In genomic region chr17:56786989-56787482, GRCh38 we compare ENCODE assay signal across 8 cellular contexts. TPM values are rescaled to one million over a fixed set of nuclear protein-coding genes. Genes with fewer than 3 reads are reported as not detected.
DNase-seq lines count a peak whose midpoint lies in the region; ATAC-seq and TF ChIP-seq lines count a peak whose summit lies in the region.

No MANE protein-coding gene starts in this region.

- CTCF ChIA-PET in activated CD8-positive, alpha-beta T cell treated with anti-CD3 and anti-CD28 coated beads for 36 hours (lab: Charles Lee) = interaction anchor here (0.6 to 5.1 kb wide), 3 partner anchors 32 to 800 kb away, joined by 3 to 20 read pairs (median 12); no protein-coding TSS in a partner anchor

- H3K27ac Mint-ChIP-seq in activated CD8-positive, alpha-beta T cell treated with anti-CD3 and anti-CD28 coated beads for 36 hours = peak overlapping the region; percentile 95

- H3K27ac ChIP-seq in MM.1S (ENCODE audit: low read length) = peak overlapping the region; percentile 56

- H3K36me3 ChIP-seq in MM.1S (replicated peaks; ENCODE audit: insufficient read depth, low read length) = no peaks in the 10 kb centered on the region

- H3K4me3 ChIP-seq in MM.1S (ENCODE audit: low read length) = no peak overlapping the region
- H3K4me3 ChIP-seq in foreskin fibroblast (ENCODE audit: low read depth in 1 of 2, low read length in 2 of 2) = no peak overlapping the region

- DNase-seq in GDM1 (lab: John Stamatoyannopoulos, UW) (peak; percentile 84), HCEC 1CT (peak; percentile 98), MM.1S (peak; percentile 80), foreskin fibroblast (peak; percentile 73 to 84), SK-N-DZ (ENCODE audit: low spot score) (no peak), middle frontal gyrus (ENCODE audit: extremely low spot score, low spot score) (no peak)
- peak; percentile 87 for DNase-seq in activated CD8-positive, alpha-beta T cell treated with anti-CD3 and anti-CD28 coated beads for 36 hours
- DNase-seq in stimulated activated CD4-positive, alpha-beta T cell treated with anti-CD3 and anti-CD28 coated beads, TNF-alpha, amount 100 ng/mL, for 24 hours (ENCODE audit: low read depth in 3 of 3) = peak; percentile 19 to 60 (median 22)

- H2AFZ ChIP-seq in MM.1S (ENCODE audit: low read length) = no peak overlapping the region

- peaks cover 2% of the 10 kb centered on the region for H3K9me3 Mint-ChIP-seq in activated CD8-positive, alpha-beta T cell treated with anti-CD3 and anti-CD28 coated beads for 36 hours

- H3F3A ChIP-seq in MM.1S (ENCODE audit: insufficient read depth, low read length) = peaks cover 11% of the 10 kb centered on the region; the same call in 1 of the 2 replicates

- H3K36me3 Mint-ChIP-seq in activated CD8-positive, alpha-beta T cell treated with anti-CD3 and anti-CD28 coated beads for 36 hours (ENCODE audit: low read depth) = peaks cover 5% of the 10 kb centered on the region

- intact Hi-C loops in activated CD8-positive, alpha-beta T cell treated with anti-CD3 and anti-CD28 coated beads for 36 hours (cut with micrococcal nuclease) = no loop called here

- peak overlapping the region; percentile 18; the same call in 1 of the 2 replicates for H3K4me2 ChIP-seq in MM.1S (ENCODE audit: low read depth, low read length)

- peaks cover 34% of the 10 kb centered on the region for H3K4me1 Mint-ChIP-seq in activated CD8-positive, alpha-beta T cell treated with anti-CD3 and anti-CD28 coated beads for 36 hours (ENCODE audit: low read depth)

- no peaks in the 10 kb centered on the region for H3K27me3 Mint-ChIP-seq in activated CD8-positive, alpha-beta T cell treated with anti-CD3 and anti-CD28 coated beads for 36 hours

- peak overlapping the region; percentile 44 for H3K4me3 Mint-ChIP-seq in activated CD8-positive, alpha-beta T cell treated with anti-CD3 and anti-CD28 coated beads for 36 hours

- H3K9me2 ChIP-seq in MM.1S (replicated peaks; ENCODE audit: insufficient read depth, low read length) = no peaks in the 10 kb centered on the region

- no peaks in the 10 kb centered on the region for H4K20me1 ChIP-seq in MM.1S (ENCODE audit: insufficient read depth, low read length)

- H3K27me3 ChIP-seq in MM.1S (replicated peaks; ENCODE audit: insufficient read depth, low read length) = no peaks in the 10 kb centered on the region

- H3K4me1 ChIP-seq in MM.1S (ENCODE audit: low read length) = peaks cover 20% of the 10 kb centered on the region

- TF ChIP-seq CTCF in MM.1S (IDR thresholded peaks at IDR 0.05; ENCODE audit: low read length) (no peak), foreskin fibroblast (IDR thresholded peaks at IDR 0.05; ENCODE audit: low read depth, low read length) (no peak)
- no peak for TF ChIP-seq CTCF in activated CD8-positive, alpha-beta T cell treated with anti-CD3 and anti-CD28 coated beads for 36 hours (IDR thresholded peaks at IDR 0.05)

- no peaks in the 10 kb centered on the region for H3K79me2 ChIP-seq in MM.1S (ENCODE audit: low read length)

- ATAC-seq in activated CD8-positive, alpha-beta T cell treated with anti-CD3 and anti-CD28 coated beads for 36 hours = peak; percentile 98

- peak overlapping the region; percentile 19; the same call in 1 of the 2 replicates for H3K9ac ChIP-seq in MM.1S (ENCODE audit: low read length)

- no peaks in the 10 kb centered on the region for H3K9me3 ChIP-seq in MM.1S (replicated peaks; ENCODE audit: insufficient read depth, low read length)

- POLR2A ChIA-PET in activated CD8-positive, alpha-beta T cell treated with anti-CD3 and anti-CD28 coated beads for 36 hours (lab: Charles Lee) = interaction anchor here (0.7 to 1.9 kb wide), 3 partner anchors 127 to 194 kb away, joined by 3 to 6 read pairs (median 3); partner anchors contain the start of genes COIL, NOG and TRIM25

RNA-seq across cellular contexts. Expression of gene C17orf67, which starts 46.7 kb away (rescaled TPM):
- 1 to 10 TPM; 2.3 TPM for total RNA-seq in activated CD8-positive, alpha-beta T cell treated with anti-CD3 and anti-CD28 coated beads for 36 hours
- 0.36 and 0.50 TPM in 2 replicates for polyA plus RNA-seq in SK-N-DZ (2014; cell fraction: cytosol; rRNA removed)
- polyA plus RNA-seq in SK-N-DZ (2014; cell fraction: nucleus; rRNA removed) = 0.44 and 1.7 TPM in 2 replicates

RNA-seq across cellular contexts. Expression of gene DGKE, which starts 46.9 kb away (rescaled TPM):
- 10 to 100 TPM; 25.1 to 29.0 TPM for total RNA-seq in activated CD8-positive, alpha-beta T cell treated with anti-CD3 and anti-CD28 coated beads for 36 hours
- polyA plus RNA-seq in SK-N-DZ (2014; cell fraction: cytosol; rRNA removed) = 7.2 TPM in 2 replicates
- 14.2 and 15.5 TPM in 2 replicates for polyA plus RNA-seq in SK-N-DZ (2014; cell fraction: nucleus; rRNA removed)

Comparison
In these comparisons a context has a peak if more than half of its experiments do, and no peak if none do; other contexts are left out.
1. DNase-seq: peak in GDM1 (single experiment), HCEC 1CT (single experiment), MM.1S (single experiment), activated CD8-positive, alpha-beta T cell treated with anti-CD3 and anti-CD28 coated beads for 36 hours (single experiment), foreskin fibroblast (2 of 2) and stimulated activated CD4-positive, alpha-beta T cell treated with anti-CD3 and anti-CD28 coated beads, TNF-alpha, amount 100 ng/mL, for 24 hours (3 of 3); none in SK-N-DZ (single experiment) and middle frontal gyrus (single experiment).